Comparison of ENCODE assay signal across 8 cellular contexts in the genomic region with DNA sequence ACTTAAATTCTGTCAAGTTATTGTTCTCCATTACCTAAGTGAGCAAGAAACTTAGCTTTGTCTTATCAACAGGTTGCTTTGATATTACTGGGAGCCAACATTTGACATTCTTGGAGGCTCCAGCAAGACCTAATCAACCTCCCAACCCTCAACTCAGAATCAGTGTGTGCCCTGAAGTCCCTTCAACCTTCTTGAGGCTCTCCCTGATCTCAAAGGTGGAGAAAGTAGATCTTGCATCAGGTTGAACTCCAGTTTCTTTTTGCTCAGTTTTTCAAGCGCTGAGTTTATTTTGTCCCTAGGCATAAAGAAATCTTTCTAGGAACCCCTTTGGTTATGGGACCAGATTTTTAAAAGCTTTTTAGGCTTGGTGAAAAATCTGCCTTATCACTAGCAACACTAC. TPM values are rescaled to one million over a fixed set of nuclear protein-coding genes. Genes with fewer than 3 reads are reported as not detected.
DNase-seq lines count a peak whose midpoint lies in the region; ATAC-seq lines count a peak whose summit lies in the region.

No MANE protein-coding gene starts in this region.

- no peak overlapping the region for H2BK12ac ChIP-seq in mesenchymal stem cell (ENCODE audit: low read length in 2 of 2)

- H3K4me2 ChIP-seq in mesenchymal stem cell (ENCODE audit: low read length, poor library complexity, severe bottlenecking): peak overlapping the region; percentile 93

- peaks cover 11% of the 10 kb centered on the region for H3K79me1 ChIP-seq in mesenchymal stem cell (replicated peaks; ENCODE audit: low read length, poor library complexity, severe bottlenecking)

- no peak overlapping the region for H3K4ac ChIP-seq in mesenchymal stem cell (ENCODE audit: low read depth in 1 of 2, low read length in 2 of 2)

- H3K9me3 ChIP-seq in mesenchymal stem cell (ENCODE audit: control insufficient read depth, low read length): no peaks in the 10 kb centered on the region

- no peak overlapping the region for H2AK5ac ChIP-seq in mesenchymal stem cell (ENCODE audit: low read length, severe bottlenecking)

- 81% methylated on average over 1 of the region's 1 CpG for WGBS in mesenchymal stem cell

- no peak for ATAC-seq in stimulated activated naive CD8-positive, alpha-beta T cell treated with anti-CD3 and anti-CD28 coated beads, Interleukin-15, Interleukin-2, amounts not matched to agents 100 U/mL and 50 U/mL, for 24 hours
- ATAC-seq in HG02938 (IDR thresholded peaks at IDR 0.05; ENCODE audit: unreplicated experiment): no peak

- no peak overlapping the region for H2BK5ac ChIP-seq in mesenchymal stem cell (ENCODE audit: low read depth, low read length, poor library complexity, severe bottlenecking)

- H3K27me3 Mint-ChIP-seq in stimulated activated naive CD8-positive, alpha-beta T cell treated with anti-CD3 and anti-CD28 coated beads, Interleukin-15, Interleukin-2, amounts not matched to agents 100 ng/mL and 50 ng/mL, for 24 hours: no peaks in the 10 kb centered on the region

- H3K9me3 Mint-ChIP-seq in stimulated activated naive CD8-positive, alpha-beta T cell treated with anti-CD3 and anti-CD28 coated beads, Interleukin-15, Interleukin-2, amounts not matched to agents 100 ng/mL and 50 ng/mL, for 24 hours: no peaks in the 10 kb centered on the region

- H3K27ac ChIP-seq in mesenchymal stem cell (ENCODE audit: low read length, poor library complexity, severe bottlenecking): peak overlapping the region; percentile 57

- H4K91ac ChIP-seq in mesenchymal stem cell (ENCODE audit: low read length): no peak overlapping the region

- H3K36me3 ChIP-seq in mesenchymal stem cell (ENCODE audit: control insufficient read depth in 1 of 2, insufficient read depth in 2 of 2, low read depth in 1 of 2, low read length in 2 of 2): peaks cover 0 to 12% of the 10 kb centered on the region in 2 experiments

- H3K9ac ChIP-seq in mesenchymal stem cell (ENCODE audit: low read length): peak overlapping the region; percentile 93

- peaks cover 9% of the 10 kb centered on the region for H3K4me1 ChIP-seq in mesenchymal stem cell (ENCODE audit: control insufficient read depth, insufficient read depth, low read depth, low read length)

- H3K4me3 Mint-ChIP-seq in stimulated activated naive CD8-positive, alpha-beta T cell treated with anti-CD3 and anti-CD28 coated beads, Interleukin-15, Interleukin-2, amounts not matched to agents 100 ng/mL and 50 ng/mL, for 24 hours: peak overlapping the region; percentile 95

- peak overlapping the region in 1 of 2 experiments; percentile 85 for H3K4me3 ChIP-seq in mesenchymal stem cell (ENCODE audit: insufficient read depth in 1 of 2, low read depth in 1 of 2, low read length in 2 of 2)

- no peak for DNase-seq in stimulated activated naive CD8-positive, alpha-beta T cell treated with anti-CD3 and anti-CD28 coated beads, Interleukin-15, Interleukin-2, amounts not matched to agents 100 U/mL and 50 U/mL, for 24 hours
- DNase-seq in astrocyte of the hippocampus (ENCODE audit: low read depth, low spot score): peak; percentile 16
- DNase-seq in mesenchymal stem cell: no peak
- no peak for DNase-seq in kidney glomerular epithelial cell (lab: John Stamatoyannopoulos, UW)
- DNase-seq in A172 (ENCODE audit: low spot score): no peak
- DNase-seq in effector CD4-positive, alpha-beta T cell: no peak

- no peaks in the 10 kb centered on the region for H3K27me3 ChIP-seq in mesenchymal stem cell (ENCODE audit: control insufficient read depth in 1 of 2, insufficient read depth in 1 of 2, low read length in 2 of 2)

- no peak overlapping the region for H2BK120ac ChIP-seq in mesenchymal stem cell (ENCODE audit: low read depth, low read length)

- peak overlapping the region; percentile 96 for H3K27ac Mint-ChIP-seq in stimulated activated naive CD8-positive, alpha-beta T cell treated with anti-CD3 and anti-CD28 coated beads, Interleukin-15, Interleukin-2, amounts not matched to agents 100 ng/mL and 50 ng/mL, for 24 hours

- H4K8ac ChIP-seq in mesenchymal stem cell (ENCODE audit: low read length): no peak overlapping the region

- H2BK15ac ChIP-seq in mesenchymal stem cell (ENCODE audit: low read depth, poor library complexity, severe bottlenecking): no peak overlapping the region

- H3K14ac ChIP-seq in mesenchymal stem cell (ENCODE audit: low read length in 2 of 2): no peak overlapping the region

- peaks cover 42% of the 10 kb centered on the region for H3K36me3 Mint-ChIP-seq in stimulated activated naive CD8-positive, alpha-beta T cell treated with anti-CD3 and anti-CD28 coated beads, Interleukin-15, Interleukin-2, amounts not matched to agents 100 ng/mL and 50 ng/mL, for 24 hours (ENCODE audit: low read depth)

- peaks cover 68% of the 10 kb centered on the region for H3K4me1 Mint-ChIP-seq in stimulated activated naive CD8-positive, alpha-beta T cell treated with anti-CD3 and anti-CD28 coated beads, Interleukin-15, Interleukin-2, amounts not matched to agents 100 ng/mL and 50 ng/mL, for 24 hours (ENCODE audit: low read depth)

- no peak overlapping the region for H3K23ac ChIP-seq in mesenchymal stem cell (ENCODE audit: low read length in 2 of 2)

- H2AFZ ChIP-seq in mesenchymal stem cell (ENCODE audit: low read depth, low read length): no peak overlapping the region

- H3K18ac ChIP-seq in mesenchymal stem cell (ENCODE audit: low read depth in 1 of 2, low read length in 2 of 2): no peak overlapping the region

RNA-seq across cellular contexts. Expression of a gene that starts 1.4 kb away (rescaled TPM):
- polyA plus RNA-seq in mesenchymal stem cell (2013, experiment 1 of 2): 22.2 TPM
- 20.8 TPM for polyA plus RNA-seq in mesenchymal stem cell (2013, experiment 2 of 2)
- 83.5 and 102 TPM in 2 replicates for total RNA-seq in A172 (2014; rRNA removed; shearing (Covaris generic))

RNA-seq across cellular contexts. Expression of a gene that starts 27.8 kb away (rescaled TPM):
- polyA plus RNA-seq in mesenchymal stem cell (2013, experiment 1 of 2): 1.8 TPM
- 2.0 TPM for polyA plus RNA-seq in mesenchymal stem cell (2013, experiment 2 of 2)
- total RNA-seq in A172 (2014; rRNA removed; shearing (Covaris generic)): 0.12 and 0.21 TPM in 2 replicates

RNA-seq across cellular contexts. Expression of a gene that starts 37.1 kb away (rescaled TPM):
- polyA plus RNA-seq in mesenchymal stem cell (2013, experiment 1 of 2): 2.8 TPM
- 2.7 TPM for polyA plus RNA-seq in mesenchymal stem cell (2013, experiment 2 of 2)
- total RNA-seq in A172 (2014; rRNA removed; shearing (Covaris generic)): 26.7 and 31.4 TPM in 2 replicates

RNA-seq across cellular contexts. Expression of a gene that starts 58.0 kb away (rescaled TPM):
- polyA plus RNA-seq in mesenchymal stem cell (2013, experiment 1 of 2): not detected
- polyA plus RNA-seq in mesenchymal stem cell (2013, experiment 2 of 2): not detected
- total RNA-seq in A172 (2014; rRNA removed; shearing (Covaris generic)): not detected in 2 replicates
